9 cellular contexts compared by ENCODE assay signal in the genomic region with DNA sequence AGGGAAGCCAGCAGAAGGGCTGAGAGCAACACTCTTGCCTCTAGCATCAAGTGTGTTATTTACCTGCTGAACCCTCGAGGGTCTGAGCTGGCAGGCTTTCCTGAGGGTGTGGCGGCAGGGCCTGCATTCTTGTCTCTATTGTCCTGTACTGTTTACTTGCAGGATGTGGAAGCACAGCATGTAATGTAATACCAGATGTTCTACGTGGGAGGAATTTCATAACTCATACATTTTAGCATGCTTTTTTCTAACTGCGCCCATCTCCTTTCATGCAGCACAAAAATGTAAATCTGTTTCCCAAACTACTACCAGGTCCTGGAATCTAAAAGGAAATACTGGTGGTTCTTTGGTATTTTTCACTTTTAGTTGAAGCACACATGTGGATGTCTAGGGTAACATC.
A peak's percentile ranks its signal among the peaks of the same experiment; 100 is the strongest.
DNase-seq lines count a peak whose midpoint lies in the region; ATAC-seq and TF ChIP-seq lines count a peak whose summit lies in the region.
"Had no signal": no experiment of that assay in that cellular context is flagged by ENCODE, and none has a peak within 500 bp of the region (broad histone marks: within the 10 kb centered on the region; RNA-seq: fewer than 3 reads in every experiment).

No MANE protein-coding gene starts in this region.

- no peak for ATAC-seq in GM21825 (IDR thresholded peaks at IDR 0.05; ENCODE audit: unreplicated experiment)

- H3K36me3 ChIP-seq in prostate gland: no peaks in the 10 kb centered on the region

- intact Hi-C loops in prostate gland (cut with DNase I): no loop called here

- H3K4me3 Mint-ChIP-seq in nephron progenitor cell: no peak overlapping the region

- H3K36me3 Mint-ChIP-seq in nephron progenitor cell (ENCODE audit: low read depth): peaks cover 34% of the 10 kb centered on the region

- H3K27me3 Mint-ChIP-seq in nephron progenitor cell (ENCODE audit: low read depth, poor library complexity): no peaks in the 10 kb centered on the region

- no peaks in the 10 kb centered on the region for H3K9me3 ChIP-seq in prostate gland

- peak overlapping the region; percentile 34 to 44 for H3K27ac ChIP-seq in prostate gland
- H3K27ac ChIP-seq in coronary artery: no peak overlapping the region
- H3K27ac ChIP-seq: SK-N-MC had no signal

- 48% methylated on average over 4 of the region's 4 CpGs for WGBS in prostate gland

- no peak for TF ChIP-seq POLR2A in prostate gland (IDR thresholded peaks at IDR 0.05)

- no peaks in the 10 kb centered on the region for H3K27me3 ChIP-seq in prostate gland (replicated peaks; ENCODE audit: insufficient read depth)

- no peak overlapping the region for H3K27ac Mint-ChIP-seq in nephron progenitor cell

- H3K9me3 Mint-ChIP-seq in nephron progenitor cell: no peaks in the 10 kb centered on the region

- H3K4me3 ChIP-seq in epithelial cell of esophagus (ENCODE audit: low read length): no peak overlapping the region
- H3K4me3 ChIP-seq in prostate gland: no peak overlapping the region
- H3K4me3 ChIP-seq in coronary artery: no peak overlapping the region
- H3K4me3 ChIP-seq: SK-N-MC had no signal

- DNase-seq in DMS79 (lab: John Stamatoyannopoulos, UW) (peak; percentile 46), NCI-H226 (peak; percentile 50), epithelial cell of esophagus (ENCODE audit: low read depth) (peak; percentile 97), prostate gland (ENCODE audit: low spot score) (peak; percentile 26), nephron progenitor cell (no peak), coronary artery (ENCODE audit: low spot score) (no peak), amniotic stem cell (lab: John Stamatoyannopoulos, UW) (no peak)

- peaks cover 5% of the 10 kb centered on the region for H3K4me1 Mint-ChIP-seq in nephron progenitor cell

- TF ChIP-seq CTCF in epithelial cell of esophagus (IDR thresholded peaks at IDR 0.05; ENCODE audit: insufficient read depth, low read depth, low read length, missing control alignments) (no peak), prostate gland (IDR thresholded peaks at IDR 0.05) (no peak), nephron progenitor cell (IDR thresholded peaks at IDR 0.05) (no peak), coronary artery (IDR thresholded peaks at IDR 0.05) (no peak)

- H3K4me1 ChIP-seq in prostate gland (replicated peaks): no peaks in the 10 kb centered on the region

Comparison
In these comparisons a context has a peak if more than half of its experiments do, and no peak if none do; other contexts are left out.
1. DNase-seq: peak in DMS79 (single experiment), NCI-H226 (single experiment), epithelial cell of esophagus (single experiment) and prostate gland (single experiment); none in nephron progenitor cell (single experiment), coronary artery (single experiment) and amniotic stem cell (single experiment).
2. H3K27ac ChIP-seq: peak in prostate gland (2 of 2); none in coronary artery (0 of 2).